ENCODE assay signal across 8 cellular contexts in the genomic region with DNA sequence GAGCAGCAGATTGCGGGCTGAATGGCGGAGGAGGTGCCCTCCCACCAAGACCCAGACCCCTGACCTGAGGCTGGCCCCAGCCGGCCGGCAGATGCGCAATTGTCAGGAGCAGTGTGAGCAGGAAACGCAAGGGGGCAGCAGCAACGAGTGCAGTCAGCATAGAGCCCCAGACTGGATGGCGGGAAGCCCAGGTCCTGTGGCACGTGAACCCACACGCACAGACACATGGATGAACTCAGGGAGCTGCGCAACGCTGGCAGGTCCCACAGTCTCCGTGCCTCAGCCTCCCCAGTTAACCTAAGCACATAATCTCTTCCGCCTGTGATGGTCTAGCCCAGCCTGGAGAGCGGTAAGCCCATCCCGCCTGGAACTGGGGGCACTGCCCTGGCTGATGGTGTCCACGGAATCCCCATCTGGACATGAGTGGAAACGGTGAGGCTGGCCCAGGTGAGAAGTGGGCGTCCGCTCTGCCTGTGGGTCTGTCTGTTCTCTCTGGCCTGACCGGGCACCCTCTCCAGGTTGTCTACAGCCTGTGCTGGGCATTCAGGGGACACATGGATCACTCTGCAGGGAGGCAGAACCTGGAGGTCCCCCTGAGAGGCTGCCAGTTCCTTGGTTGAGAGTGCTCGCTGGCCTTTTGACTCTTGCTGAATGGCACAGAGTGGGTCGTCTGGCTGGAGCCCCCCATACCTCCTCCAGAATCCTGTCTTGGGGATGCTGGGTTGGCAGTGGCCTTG. TPM values are rescaled to one million over a fixed set of nuclear protein-coding genes. Genes with fewer than 3 reads are reported as not detected.
DNase-seq lines count a peak whose midpoint lies in the region; ATAC-seq and TF ChIP-seq lines count a peak whose summit lies in the region.

No MANE protein-coding gene starts in this region.

- no peak overlapping the region for H3K27ac ChIP-seq in VCaP

- H3K4me3 ChIP-seq in Jurkat, Clone E6-1 (ENCODE audit: low read length), result no peak overlapping the region
- H3K4me3 ChIP-seq in cardiac fibroblast (replicated peaks in 1 of 2; ENCODE audit: low read depth in 2 of 2, low read length in 2 of 2), result no peak overlapping the region

- DNase-seq in EH (ENCODE audit: low read depth) (peak; percentile 58), cardiac fibroblast (ENCODE audit: low read depth in 2 of 2) (peak; percentile 60), left kidney (ENCODE audit: low read depth, low spot score) (peak; percentile 84)
- peak; percentile 64 for DNase-seq in Jurkat, Clone E6-1 (ENCODE audit: low read depth, low spot score)
- DNase-seq in stimulated activated CD4-positive, alpha-beta T cell treated with anti-CD3 and anti-CD28 coated beads, TNF-alpha, amount 100 ng/mL, for 24 hours (ENCODE audit: low read depth in 3 of 3), result peak; percentile 28 to 64 (median 42)

- no peak for ATAC-seq in HG03135 (IDR thresholded peaks at IDR 0.05; ENCODE audit: unreplicated experiment)
- ATAC-seq in GM21528 (IDR thresholded peaks at IDR 0.05; ENCODE audit: low FRiP score, unreplicated experiment), result no peak

- TF ChIP-seq CTCF in VCaP (conservative IDR thresholded peaks at IDR 0.05) (peak; percentile 17), cardiac fibroblast (IDR thresholded peaks at IDR 0.05; ENCODE audit: low read depth, low read length) (peak; percentile 78)

RNA-seq across cellular contexts. Expression of gene TBX10, which starts 0.6 kb away (rescaled TPM):
- not detected for polyA plus RNA-seq in Jurkat, Clone E6-1 (2012; ENCODE audit: insufficient read depth, insufficient read length)

RNA-seq across cellular contexts. Expression of gene ACY3, which starts 10.3 kb away (rescaled TPM):
- 12.4 TPM for polyA plus RNA-seq in Jurkat, Clone E6-1 (2012; ENCODE audit: insufficient read depth, insufficient read length)

RNA-seq across cellular contexts. Expression of gene NUDT8, which starts 10.5 kb away (rescaled TPM):
- 119 TPM for polyA plus RNA-seq in Jurkat, Clone E6-1 (2012; ENCODE audit: insufficient read depth, insufficient read length)

RNA-seq across cellular contexts. Expression of gene NDUFV1, which starts 33.5 kb away (rescaled TPM):
- 417 TPM for polyA plus RNA-seq in Jurkat, Clone E6-1 (2012; ENCODE audit: insufficient read depth, insufficient read length)

RNA-seq across cellular contexts. Expression of gene ALDH3B2, which starts 34.2 kb away (rescaled TPM):
- 2.3 TPM for polyA plus RNA-seq in Jurkat, Clone E6-1 (2012; ENCODE audit: insufficient read depth, insufficient read length)
